11 cellular contexts compared by ENCODE assay signal in genomic region chr12:125145196-125145595, GRCh38. TPM values are rescaled to one million over a fixed set of nuclear protein-coding genes. Genes with fewer than 3 reads are reported as not detected.
"Had no signal": no experiment of that assay in that cellular context is flagged by ENCODE, and none has a peak within 500 bp of the region (broad histone marks: within the 10 kb centered on the region; RNA-seq: fewer than 3 reads in every experiment).

No MANE protein-coding gene starts in this region.

- H3K4me1 Mint-ChIP-seq: activated naive CD4-positive, alpha-beta T cell treated with anti-CD3 and anti-CD28 coated beads, Interleukin-2, amount 10 ng/mL, durations not matched to agents 7 days and 5 days; central memory CD8-positive, alpha-beta T cell; T-cell had no signal

- H3K36me3 Mint-ChIP-seq: activated naive CD4-positive, alpha-beta T cell treated with anti-CD3 and anti-CD28 coated beads, Interleukin-2, amount 10 ng/mL, durations not matched to agents 7 days and 5 days; T-cell had no signal

- H3K27ac Mint-ChIP-seq: activated naive CD4-positive, alpha-beta T cell treated with anti-CD3 and anti-CD28 coated beads, Interleukin-2, amount 10 ng/mL, durations not matched to agents 7 days and 5 days; activated T-helper 2 cell treated with anti-CD3 and anti-CD28 coated beads, Interferon-gamma antibody, Interleukin-2, Interleukin-4, amounts not matched to agents 10 μg/mL and 5 μg/mL and 100 μg/mL, durations not matched to agents 14 hours and 24 hours and 36 hours; T-cell had no signal

- H3K27me3 Mint-ChIP-seq: activated naive CD4-positive, alpha-beta T cell treated with anti-CD3 and anti-CD28 coated beads, Interleukin-2, amount 10 ng/mL, durations not matched to agents 7 days and 5 days; stimulated activated naive CD8-positive, alpha-beta T cell treated with anti-CD3 and anti-CD28 coated beads, Interleukin-15, amount 100 ng/mL, for 72 hours had no signal

- DNase-seq: activated CD4-positive, alpha-beta T cell treated with anti-CD3 and anti-CD28 coated beads for 48 hours; activated naive CD4-positive, alpha-beta T cell treated with anti-CD3 and anti-CD28 coated beads, Interleukin-2, amount 10 ng/mL, durations not matched to agents 7 days and 5 days; hippocampal formation; pancreas; stimulated activated CD4-positive, alpha-beta T cell treated with anti-CD3 and anti-CD28 coated beads, Interleukin-4, amount 100 ng/mL, for 4 hours; stimulated activated naive CD8-positive, alpha-beta T cell treated with anti-CD3 and anti-CD28 coated beads, Interleukin-15, amount 100 ng/mL, for 72 hours; T-cell; uterus had no signal

- H3K9me3 Mint-ChIP-seq: activated naive CD4-positive, alpha-beta T cell treated with anti-CD3 and anti-CD28 coated beads, Interleukin-2, amount 10 ng/mL, durations not matched to agents 7 days and 5 days; activated T-helper 2 cell treated with anti-CD3 and anti-CD28 coated beads, Interferon-gamma antibody, Interleukin-2, Interleukin-4, amounts not matched to agents 10 μg/mL and 5 μg/mL and 100 μg/mL, durations not matched to agents 14 hours and 24 hours and 36 hours; central memory CD8-positive, alpha-beta T cell; neural crest cell; stimulated activated naive CD8-positive, alpha-beta T cell treated with anti-CD3 and anti-CD28 coated beads, Interleukin-15, amount 100 ng/mL, for 72 hours; T-cell had no signal

- H3K4me3 Mint-ChIP-seq: activated naive CD4-positive, alpha-beta T cell treated with anti-CD3 and anti-CD28 coated beads, Interleukin-2, amount 10 ng/mL, durations not matched to agents 7 days and 5 days; central memory CD8-positive, alpha-beta T cell; neural crest cell; stimulated activated naive CD8-positive, alpha-beta T cell treated with anti-CD3 and anti-CD28 coated beads, Interleukin-15, amount 100 ng/mL, for 72 hours; T-cell had no signal

- ATAC-seq: stimulated activated naive CD8-positive, alpha-beta T cell treated with anti-CD3 and anti-CD28 coated beads, Interleukin-15, amount 100 ng/mL, for 72 hours; T-cell had no signal

RNA-seq across cellular contexts. Expression of gene TMEM132B, which starts 41.0 kb away (rescaled TPM):
- total RNA-seq: activated T-helper 2 cell treated with anti-CD3 and anti-CD28 coated beads, Interferon-gamma antibody, Interleukin-2, Interleukin-4, amounts not matched to agents 10 μg/mL and 5 μg/mL and 100 μg/mL, durations not matched to agents 14 hours and 24 hours and 36 hours had no signal
